1 cellular context compared by ENCODE assay signal in the genomic region with DNA sequence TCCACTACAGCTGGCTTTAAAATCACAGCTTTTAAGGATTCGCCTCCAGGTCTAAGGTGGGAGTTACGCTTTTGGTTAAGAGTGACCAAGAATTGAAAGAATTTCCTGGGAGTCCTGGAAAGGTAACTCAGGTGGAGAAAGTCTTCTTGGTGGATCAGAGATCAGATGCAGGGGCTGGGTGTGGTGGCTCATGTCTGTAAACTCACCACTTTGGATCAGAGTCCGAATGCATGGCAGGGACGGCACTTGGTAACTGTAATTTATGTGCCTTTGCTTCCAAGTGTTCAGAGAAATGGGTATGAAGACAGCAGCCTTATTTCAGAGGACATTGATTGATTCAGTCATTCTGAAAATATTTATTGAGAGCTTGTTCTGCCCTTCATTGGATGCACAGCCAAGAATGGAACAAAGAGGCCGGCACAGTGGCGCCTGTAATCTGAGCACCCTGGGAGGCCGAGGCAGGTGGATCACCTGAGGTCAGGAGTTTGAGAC.
TF ChIP-seq lines count a peak whose summit lies in the region.

No MANE protein-coding gene starts in this region.

TF ChIP-seq in GM23338, 12 proteins besides CTCF, POLR2A, EP300 and RAD21 (continued from another document):
- TF ChIP-seq, protein P1, sequence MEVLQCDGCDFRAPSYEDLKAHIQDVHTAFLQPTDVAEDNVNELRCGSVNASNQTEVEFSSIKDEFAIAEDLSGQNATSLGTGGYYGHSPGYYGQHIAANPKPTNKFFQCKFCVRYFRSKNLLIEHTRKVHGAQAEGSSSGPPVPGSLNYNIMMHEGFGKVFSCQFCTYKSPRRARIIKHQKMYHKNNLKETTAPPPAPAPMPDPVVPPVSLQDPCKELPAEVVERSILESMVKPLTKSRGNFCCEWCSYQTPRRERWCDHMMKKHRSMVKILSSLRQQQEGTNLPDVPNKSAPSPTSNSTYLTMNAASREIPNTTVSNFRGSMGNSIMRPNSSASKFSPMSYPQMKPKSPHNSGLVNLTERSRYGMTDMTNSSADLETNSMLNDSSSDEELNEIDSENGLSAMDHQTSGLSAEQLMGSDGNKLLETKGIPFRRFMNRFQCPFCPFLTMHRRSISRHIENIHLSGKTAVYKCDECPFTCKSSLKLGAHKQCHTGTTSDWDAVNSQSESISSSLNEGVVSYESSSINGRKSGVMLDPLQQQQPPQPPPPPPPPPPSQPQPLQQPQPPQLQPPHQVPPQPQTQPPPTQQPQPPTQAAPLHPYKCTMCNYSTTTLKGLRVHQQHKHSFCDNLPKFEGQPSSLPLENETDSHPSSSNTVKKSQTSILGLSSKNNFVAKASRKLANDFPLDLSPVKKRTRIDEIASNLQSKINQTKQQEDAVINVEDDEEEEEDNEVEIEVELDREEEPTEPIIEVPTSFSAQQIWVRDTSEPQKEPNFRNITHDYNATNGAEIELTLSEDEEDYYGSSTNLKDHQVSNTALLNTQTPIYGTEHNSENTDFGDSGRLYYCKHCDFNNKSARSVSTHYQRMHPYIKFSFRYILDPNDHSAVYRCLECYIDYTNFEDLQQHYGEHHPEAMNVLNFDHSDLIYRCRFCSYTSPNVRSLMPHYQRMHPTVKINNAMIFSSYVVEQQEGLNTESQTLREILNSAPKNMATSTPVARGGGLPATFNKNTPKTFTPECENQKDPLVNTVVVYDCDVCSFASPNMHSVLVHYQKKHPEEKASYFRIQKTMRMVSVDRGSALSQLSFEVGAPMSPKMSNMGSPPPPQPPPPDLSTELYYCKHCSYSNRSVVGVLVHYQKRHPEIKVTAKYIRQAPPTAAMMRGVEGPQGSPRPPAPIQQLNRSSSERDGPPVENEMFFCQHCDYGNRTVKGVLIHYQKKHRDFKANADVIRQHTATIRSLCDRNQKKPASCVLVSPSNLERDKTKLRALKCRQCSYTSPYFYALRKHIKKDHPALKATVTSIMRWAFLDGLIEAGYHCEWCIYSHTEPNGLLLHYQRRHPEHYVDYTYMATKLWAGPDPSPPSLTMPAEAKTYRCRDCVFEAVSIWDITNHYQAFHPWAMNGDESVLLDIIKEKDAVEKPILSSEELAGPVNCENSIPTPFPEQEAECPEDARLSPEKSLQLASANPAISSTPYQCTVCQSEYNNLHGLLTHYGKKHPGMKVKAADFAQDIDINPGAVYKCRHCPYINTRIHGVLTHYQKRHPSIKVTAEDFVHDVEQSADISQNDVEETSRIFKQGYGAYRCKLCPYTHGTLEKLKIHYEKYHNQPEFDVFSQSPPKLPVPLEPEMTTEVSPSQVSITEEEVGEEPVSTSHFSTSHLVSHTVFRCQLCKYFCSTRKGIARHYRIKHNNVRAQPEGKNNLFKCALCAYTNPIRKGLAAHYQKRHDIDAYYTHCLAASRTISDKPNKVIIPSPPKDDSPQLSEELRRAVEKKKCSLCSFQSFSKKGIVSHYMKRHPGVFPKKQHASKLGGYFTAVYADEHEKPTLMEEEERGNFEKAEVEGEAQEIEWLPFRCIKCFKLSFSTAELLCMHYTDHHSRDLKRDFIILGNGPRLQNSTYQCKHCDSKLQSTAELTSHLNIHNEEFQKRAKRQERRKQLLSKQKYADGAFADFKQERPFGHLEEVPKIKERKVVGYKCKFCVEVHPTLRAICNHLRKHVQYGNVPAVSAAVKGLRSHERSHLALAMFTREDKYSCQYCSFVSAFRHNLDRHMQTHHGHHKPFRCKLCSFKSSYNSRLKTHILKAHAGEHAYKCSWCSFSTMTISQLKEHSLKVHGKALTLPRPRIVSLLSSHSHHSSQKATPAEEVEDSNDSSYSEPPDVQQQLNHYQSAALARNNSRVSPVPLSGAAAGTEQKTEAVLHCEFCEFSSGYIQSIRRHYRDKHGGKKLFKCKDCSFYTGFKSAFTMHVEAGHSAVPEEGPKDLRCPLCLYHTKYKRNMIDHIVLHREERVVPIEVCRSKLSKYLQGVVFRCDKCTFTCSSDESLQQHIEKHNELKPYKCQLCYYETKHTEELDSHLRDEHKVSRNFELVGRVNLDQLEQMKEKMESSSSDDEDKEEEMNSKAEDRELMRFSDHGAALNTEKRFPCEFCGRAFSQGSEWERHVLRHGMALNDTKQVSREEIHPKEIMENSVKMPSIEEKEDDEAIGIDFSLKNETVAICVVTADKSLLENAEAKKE (CRISPR knock-in tag; IDR thresholded peaks at IDR 0.05), result no peak
- TF ChIP-seq, protein P2, sequence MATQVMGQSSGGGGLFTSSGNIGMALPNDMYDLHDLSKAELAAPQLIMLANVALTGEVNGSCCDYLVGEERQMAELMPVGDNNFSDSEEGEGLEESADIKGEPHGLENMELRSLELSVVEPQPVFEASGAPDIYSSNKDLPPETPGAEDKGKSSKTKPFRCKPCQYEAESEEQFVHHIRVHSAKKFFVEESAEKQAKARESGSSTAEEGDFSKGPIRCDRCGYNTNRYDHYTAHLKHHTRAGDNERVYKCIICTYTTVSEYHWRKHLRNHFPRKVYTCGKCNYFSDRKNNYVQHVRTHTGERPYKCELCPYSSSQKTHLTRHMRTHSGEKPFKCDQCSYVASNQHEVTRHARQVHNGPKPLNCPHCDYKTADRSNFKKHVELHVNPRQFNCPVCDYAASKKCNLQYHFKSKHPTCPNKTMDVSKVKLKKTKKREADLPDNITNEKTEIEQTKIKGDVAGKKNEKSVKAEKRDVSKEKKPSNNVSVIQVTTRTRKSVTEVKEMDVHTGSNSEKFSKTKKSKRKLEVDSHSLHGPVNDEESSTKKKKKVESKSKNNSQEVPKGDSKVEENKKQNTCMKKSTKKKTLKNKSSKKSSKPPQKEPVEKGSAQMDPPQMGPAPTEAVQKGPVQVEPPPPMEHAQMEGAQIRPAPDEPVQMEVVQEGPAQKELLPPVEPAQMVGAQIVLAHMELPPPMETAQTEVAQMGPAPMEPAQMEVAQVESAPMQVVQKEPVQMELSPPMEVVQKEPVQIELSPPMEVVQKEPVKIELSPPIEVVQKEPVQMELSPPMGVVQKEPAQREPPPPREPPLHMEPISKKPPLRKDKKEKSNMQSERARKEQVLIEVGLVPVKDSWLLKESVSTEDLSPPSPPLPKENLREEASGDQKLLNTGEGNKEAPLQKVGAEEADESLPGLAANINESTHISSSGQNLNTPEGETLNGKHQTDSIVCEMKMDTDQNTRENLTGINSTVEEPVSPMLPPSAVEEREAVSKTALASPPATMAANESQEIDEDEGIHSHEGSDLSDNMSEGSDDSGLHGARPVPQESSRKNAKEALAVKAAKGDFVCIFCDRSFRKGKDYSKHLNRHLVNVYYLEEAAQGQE (IDR thresholded peaks at IDR 0.05; ENCODE audit: unreplicated experiment), result no peak
